In the genomic region with DNA sequence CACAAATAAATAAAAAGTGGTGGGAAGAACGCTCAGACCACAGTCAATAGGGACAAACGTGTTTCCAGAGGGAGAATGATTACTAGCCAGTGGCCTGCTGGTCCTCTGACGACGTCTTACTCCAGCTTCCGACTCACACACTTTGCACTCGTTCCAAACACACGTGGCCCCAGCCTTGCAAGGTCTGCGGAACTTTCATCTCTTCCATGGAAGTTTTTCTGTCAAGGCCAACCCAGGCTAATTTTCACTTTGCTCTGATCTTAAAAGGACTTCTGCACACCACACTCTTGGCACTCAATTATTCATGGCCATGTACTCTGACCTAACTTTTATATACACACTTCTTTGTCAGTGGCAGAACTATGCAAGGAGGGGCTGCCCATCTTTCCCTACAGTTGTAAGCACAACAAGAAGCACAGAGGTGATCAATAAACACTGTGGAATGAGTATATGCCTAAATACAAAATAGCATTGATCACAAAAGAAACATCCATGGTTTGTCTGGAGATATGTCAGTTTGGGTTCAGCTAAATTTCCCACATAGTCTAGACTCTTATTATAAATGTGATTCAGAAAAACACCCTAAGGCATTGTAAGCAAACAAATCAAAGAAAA, we compare ENCODE assay signal across 1 cellular context.
TF ChIP-seq lines count a peak whose summit lies in the region.

No MANE protein-coding gene starts in this region.

TF ChIP-seq in IMR-90, 13 proteins besides CTCF, POLR2A, EP300 and RAD21 (continued from another document):
- TF ChIP-seq MAFK (IDR thresholded peaks at IDR 0.05; ENCODE audit: low read depth, low read length) (no peak), NFE2L2 (IDR thresholded peaks at IDR 0.05; ENCODE audit: low read depth, low read length) (no peak)
